In genomic region chr17:4969551-4970231, GRCh38 we compare ENCODE assay signal across 8 cellular contexts. TPM values are rescaled to one million over a fixed set of nuclear protein-coding genes. Genes with fewer than 3 reads are reported as not detected.
DNase-seq lines count a peak whose midpoint lies in the region; ATAC-seq and TF ChIP-seq lines count a peak whose summit lies in the region.

No MANE protein-coding gene starts in this region.

- no peaks in the 10 kb centered on the region for H3K27me3 ChIP-seq in left ventricle myocardium inferior (ENCODE audit: low read depth)
- H3K27me3 ChIP-seq in heart left ventricle, result no peaks in the 10 kb centered on the region
- no peaks in the 10 kb centered on the region for H3K27me3 ChIP-seq in adipocyte (replicated peaks; ENCODE audit: control insufficient read depth, insufficient read depth, low read length)
- no peaks in the 10 kb centered on the region for H3K27me3 ChIP-seq in left lung
- H3K27me3 ChIP-seq in transverse colon, result no peaks in the 10 kb centered on the region

- no peak for TF ChIP-seq POLR2A in heart left ventricle (IDR thresholded peaks at IDR 0.05)
- TF ChIP-seq POLR2A in transverse colon (IDR thresholded peaks at IDR 0.05), result no peak

- H3K27ac ChIP-seq in left ventricle myocardium inferior (replicated peaks) (peak overlapping the region; percentile 98), heart left ventricle (peak overlapping the region in 5 of 12 donors; percentile 89 to 99 (median 96)), left lung (peak overlapping the region; percentile 93 to 94), transverse colon (peak overlapping the region; percentile 91 to 98 (median 96))

- peaks cover 71% of the 10 kb centered on the region for H3K4me1 ChIP-seq in left ventricle myocardium inferior
- peaks cover 0 to 67% (median 49%) of the 10 kb centered on the region in 12 donors for H3K4me1 ChIP-seq in heart left ventricle
- H3K4me1 ChIP-seq in adipocyte (ENCODE audit: control insufficient read depth, insufficient read depth, low read length), result peaks cover 38% of the 10 kb centered on the region
- peaks cover 17 to 61% of the 10 kb centered on the region in 2 donors for H3K4me1 ChIP-seq in left lung
- peaks cover 14 to 33% (median 26%) of the 10 kb centered on the region in 4 donors for H3K4me1 ChIP-seq in transverse colon

- in situ Hi-C loops in transverse colon (cut with MboI; ENCODE audit: low pct_ligation_motif_present in 1 of 4, low pct_unique_long_range_greater_than_20kb in 1 of 4, low sequenced_read_pairs in 3 of 4), result loop anchor here in 1 of 4 donors (10.0 kb wide), 1 partner anchor 55 kb away; no protein-coding TSS in a partner anchor

- ATAC-seq in heart left ventricle (no peak), left lung (no peak)

- peak overlapping the region; percentile 100 for H3K9ac ChIP-seq in adipocyte (ENCODE audit: low read length)

- TF ChIP-seq CTCF in left ventricle myocardium inferior (IDR thresholded peaks at IDR 0.05; ENCODE audit: borderline replicate concordance) (no peak), heart left ventricle (IDR thresholded peaks at IDR 0.05) (no peak), left lung (IDR thresholded peaks at IDR 0.05) (no peak), transverse colon (IDR thresholded peaks at IDR 0.05) (no peak)

- TF ChIP-seq EP300 in transverse colon (IDR thresholded peaks at IDR 0.05; ENCODE audit: low read depth), result no peak

- H3K9me3 ChIP-seq in left ventricle myocardium inferior (replicated peaks) (no peaks in the 10 kb centered on the region), heart left ventricle (no peaks in the 10 kb centered on the region), adipocyte (ENCODE audit: control insufficient read depth, low read length) (no peaks in the 10 kb centered on the region), left lung (no peaks in the 10 kb centered on the region), transverse colon (no peaks in the 10 kb centered on the region)

- intact Hi-C loops in left ventricle myocardium inferior (cut with micrococcal nuclease) (no loop called here), heart left ventricle (cut with DNase I) (loop anchor here in 4 of 10 donors (2.0 to 5.0 kb wide), 5 partner anchors 17 to 62 kb away; partner anchors contain the start of genes CAMTA2 (in 1 of the 4) and ENO3 (in 1 of the 4)), left lung (cut with DNase I) (loop anchor here in 1 of 2 donors (10.0 kb wide), 1 partner anchor 65 kb away; the partner anchor contains the start of gene CHRNE), transverse colon (cut with DNase I; ENCODE audit: low total_unique reads) (loop anchor here (10.0 kb wide), 1 partner anchor 95 kb away; no protein-coding TSS in a partner anchor), head of caudate nucleus (cut with DNase I) (no loop called here)

- 80 to 86% (median 84%) methylated on average over 17 of the region's 17 CpGs for WGBS in heart left ventricle, 4 donors
- 70 to 80% methylated on average over 1 to 17 of the region's 17 CpGs for WGBS in transverse colon (ENCODE audit: low coverage in 1 of 2), 2 donors

- peaks cover 32% of the 10 kb centered on the region for H3K36me3 ChIP-seq in left ventricle myocardium inferior
- peaks cover 0 to 60% (median 53%) of the 10 kb centered on the region in 9 donors for H3K36me3 ChIP-seq in heart left ventricle
- peaks cover 37% of the 10 kb centered on the region for H3K36me3 ChIP-seq in adipocyte (ENCODE audit: control insufficient read depth, insufficient read depth, low read length, severe bottlenecking)
- H3K36me3 ChIP-seq in left lung, result peaks cover 0 to 62% of the 10 kb centered on the region in 2 donors
- H3K36me3 ChIP-seq in transverse colon, result peaks cover 0 to 36% (median 5%) of the 10 kb centered on the region in 4 donors

- H3K4me3 ChIP-seq in left ventricle myocardium inferior (peak overlapping the region; percentile 90), heart left ventricle (peak overlapping the region in 2 of 12 donors; percentile 67 to 83), adipocyte (ENCODE audit: low read length) (peak overlapping the region; percentile 89), left lung (peak overlapping the region in 1 of 2 donors; percentile 67), transverse colon (no peak overlapping the region)

- DNase-seq in left ventricle myocardium inferior, result no peak
- DNase-seq in heart left ventricle, result no peak
- DNase-seq in adipocyte (ENCODE audit: low read depth), result peak; percentile 58
- no peak for DNase-seq in left lung
- DNase-seq in transverse colon, result no peak
- no peak for DNase-seq in GDM1 (lab: John Stamatoyannopoulos, UW)
- no peak for DNase-seq in head of caudate nucleus
- no peak for DNase-seq in NCI-H2171 (lab: John Stamatoyannopoulos, UW)

RNA-seq across cellular contexts. Expression of gene SPAG7, which starts 2.1 kb away (rescaled TPM):
- total RNA-seq in left ventricle myocardium inferior (158 TPM), heart left ventricle (100 to 1,000 TPM in 6 of 9 donors, 10 to 100 TPM in 3; 88.7 to 149 (median 125) TPM), left lung (10 to 100 TPM; 47.2 to 59.3 TPM), transverse colon (10 to 100 TPM in 3 of 4 donors, 1 to 10 TPM in 1; 8.2 to 64.7 (median 47.4) TPM)
- 100 to 1,000 TPM; 118 to 192 TPM for polyA plus RNA-seq in heart left ventricle

RNA-seq across cellular contexts. Expression of gene CAMTA2, which starts 17.8 kb away (rescaled TPM):
- 33.8 TPM for total RNA-seq in left ventricle myocardium inferior
- total RNA-seq in heart left ventricle, result 100 to 1,000 TPM in 1 of 9 donors, 10 to 100 TPM in 8; 25.2 to 108 (median 32.4) TPM
- 10 to 100 TPM; 41.7 to 59.4 TPM for polyA plus RNA-seq in heart left ventricle
- 10 to 100 TPM; 51.3 to 64.9 TPM for total RNA-seq in left lung
- 10 to 100 TPM; 35.9 to 71.8 (median 51.8) TPM for total RNA-seq in transverse colon

RNA-seq across cellular contexts. Expression of gene ENO3, which starts 18.8 kb away (rescaled TPM):
- 827 TPM for total RNA-seq in left ventricle myocardium inferior
- total RNA-seq in heart left ventricle, result 1,000 to 10,000 TPM in 2 of 9 donors, 100 to 1,000 TPM in 7; 383 to 1,354 (median 668) TPM
- polyA plus RNA-seq in heart left ventricle, result 1,000 to 10,000 TPM in 1 of 2 donors, 100 to 1,000 TPM in 1; 253 to 1,459 TPM
- total RNA-seq in left lung, result 10 to 100 TPM; 15.0 to 15.9 TPM
- total RNA-seq in transverse colon, result 100 to 1,000 TPM in 1 of 4 donors, 10 to 100 TPM in 1, 1 to 10 TPM in 2; 2.5 to 211 (median 12.9) TPM

RNA-seq across cellular contexts. Expression of gene PFN1, which starts 21.4 kb away (rescaled TPM):
- total RNA-seq in left ventricle myocardium inferior (182 TPM), heart left ventricle (100 to 1,000 TPM; 145 to 608 (median 234) TPM), left lung (100 to 1,000 TPM; 619 to 987 TPM), transverse colon (1,000 to 10,000 TPM in 1 of 4 donors, 100 to 1,000 TPM in 3; 743 to 1,049 (median 945) TPM)
- 100 to 1,000 TPM; 177 to 982 TPM for polyA plus RNA-seq in heart left ventricle

RNA-seq across cellular contexts. Expression of gene INCA1, which starts 27.6 kb away (rescaled TPM):
- 3.1 TPM for total RNA-seq in left ventricle myocardium inferior
- total RNA-seq in heart left ventricle, result 1 to 10 TPM in 8 of 9 donors, under 1 TPM in 1; 0.75 to 4.0 (median 2.7) TPM
- polyA plus RNA-seq in heart left ventricle, result 1 to 10 TPM in 1 of 2 donors, under 1 TPM in 1; 0.64 to 5.1 TPM
- 1 to 10 TPM; 1.0 to 2.4 TPM for total RNA-seq in left lung
- 1 to 10 TPM in 2 of 4 donors, not detected in 2; 1.8 to 2.2 TPM for total RNA-seq in transverse colon

Comparison
In these comparisons a context has a peak if more than half of its experiments do, and no peak if none do; other contexts are left out.
1. H3K4me3 ChIP-seq: peak in left ventricle myocardium inferior (single experiment) and adipocyte (single experiment); none in transverse colon (0 of 4).